29 cellular contexts compared by ENCODE assay signal in the genomic region with DNA sequence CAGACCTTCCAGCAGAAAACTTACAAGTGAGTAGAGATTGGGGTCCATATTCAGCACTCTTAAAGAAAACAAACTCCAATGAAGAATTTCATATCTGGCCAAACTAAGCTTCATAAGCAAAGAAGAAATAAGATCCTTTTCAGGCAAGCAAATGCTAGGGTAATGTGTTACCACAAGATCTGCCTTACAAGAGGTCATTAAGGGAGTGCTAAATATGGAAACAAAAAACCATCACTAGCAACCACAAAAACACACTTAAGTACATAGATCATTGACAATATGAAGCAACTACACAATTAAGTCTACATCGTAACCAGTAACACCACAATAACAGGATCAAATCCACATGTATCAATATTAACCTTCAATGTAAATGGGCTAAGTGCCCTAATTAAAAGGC. TPM values are rescaled to one million over a fixed set of nuclear protein-coding genes. Genes with fewer than 3 reads are reported as not detected.
"Had no signal": no experiment of that assay in that cellular context is flagged by ENCODE, and none has a peak within 500 bp of the region (broad histone marks: within the 10 kb centered on the region; RNA-seq: fewer than 3 reads in every experiment).

No MANE protein-coding gene starts in this region.

- H3K27ac ChIP-seq: neural progenitor cell, ovary, parathyroid adenoma, psoas muscle, stomach, thoracic aorta, thyroid gland, tibial nerve, upper lobe of left lung, vagina had no signal

- H3K4me1 Mint-ChIP-seq: naive thymus-derived CD4-positive, alpha-beta T cell; natural killer cell; nephron; neural progenitor cell; stimulated activated effector memory CD8-positive, alpha-beta T cell treated with anti-CD3 and anti-CD28 coated beads, Interleukin-12 subunit alpha, Interleukin-12 subunit beta, amount 100 ng/mL, for 72 hours; stimulated activated naive B cell treated with anti-CD40 and anti-IgM and Interleukin-4, amounts not matched to agents 10 μg/mL and 1 μg/mL and 100 μg/mL, for 72 hours had no signal

- H2AFZ ChIP-seq: neural progenitor cell, parathyroid adenoma had no signal

- H3K36me3 ChIP-seq: neural progenitor cell, ovary, stomach, thoracic aorta, thyroid gland, tibial nerve, upper lobe of left lung, vagina had no signal

- H3K4me2 ChIP-seq: neural progenitor cell had no signal

- H3K36me3 Mint-ChIP-seq: naive thymus-derived CD4-positive, alpha-beta T cell; natural killer cell; neural progenitor cell; stimulated activated effector memory CD8-positive, alpha-beta T cell treated with anti-CD3 and anti-CD28 coated beads, Interleukin-12 subunit alpha, Interleukin-12 subunit beta, amount 100 ng/mL, for 72 hours; stimulated activated naive B cell treated with anti-CD40 and anti-IgM and Interleukin-4, amounts not matched to agents 10 μg/mL and 1 μg/mL and 100 μg/mL, for 72 hours had no signal

- H3K27ac Mint-ChIP-seq: naive thymus-derived CD4-positive, alpha-beta T cell; natural killer cell; nephron; neural progenitor cell; progenitor cell of endocrine pancreas; stimulated activated effector memory CD8-positive, alpha-beta T cell treated with anti-CD3 and anti-CD28 coated beads, Interleukin-12 subunit alpha, Interleukin-12 subunit beta, amount 100 ng/mL, for 72 hours; stimulated activated naive B cell treated with anti-CD40 and anti-IgM and Interleukin-4, amounts not matched to agents 10 μg/mL and 1 μg/mL and 100 μg/mL, for 72 hours; stimulated activated naive CD8-positive, alpha-beta T cell treated with anti-CD3 and anti-CD28 coated beads, Interleukin-15, Interleukin-2, amounts not matched to agents 100 ng/mL and 50 ng/mL, for 24 hours had no signal

- ATAC-seq: naive thymus-derived CD4-positive, alpha-beta T cell; natural killer cell; psoas muscle; right cardiac atrium; sciatic nerve; stimulated activated effector memory CD8-positive, alpha-beta T cell treated with anti-CD3 and anti-CD28 coated beads, Interleukin-12 subunit alpha, Interleukin-12 subunit beta, amount 100 ng/mL, for 72 hours; stimulated activated naive B cell treated with anti-CD40 and anti-IgM and Interleukin-4, amounts not matched to agents 10 μg/mL and 1 μg/mL and 100 μg/mL, for 72 hours had no signal

- H3K9me3 ChIP-seq: ovary, psoas muscle, stomach, thoracic aorta, thyroid gland, vagina had no signal

- H3K9ac ChIP-seq: neural progenitor cell, parathyroid adenoma had no signal

- H3K79me2 ChIP-seq: parathyroid adenoma had no signal

- H3K4me3 ChIP-seq: neural progenitor cell, ovary, psoas muscle, stomach, thoracic aorta, thyroid gland, tibial nerve, upper lobe of left lung, vagina had no signal

- FAIRE-seq: small intestine, urothelium cell line had no signal

- DNase-seq: naive thymus-derived CD4-positive, alpha-beta T cell; natural killer cell; occipital lobe; ovary; posterior cingulate gyrus; psoas muscle; right cardiac atrium; small intestine; stimulated activated CD4-positive, alpha-beta T cell treated with anti-CD3 and anti-CD28 coated beads, Interleukin-12 subunit alpha, Interleukin-12 subunit beta, amount 100 ng/mL, for 4 hours; stimulated activated CD4-positive, alpha-beta T cell treated with anti-CD3 and anti-CD28 coated beads, Interleukin-1b, Interleukin-23, amount 100 ng/mL, for 48 hours; stimulated activated CD4-positive, alpha-beta T cell treated with anti-CD3 and anti-CD28 coated beads, Interleukin-4, amount 100 ng/mL, for 24 hours; stimulated activated naive B cell treated with anti-CD40 and anti-IgM and Interleukin-4, amounts not matched to agents 10 μg/mL and 1 μg/mL and 100 μg/mL, for 72 hours; stimulated activated naive CD4-positive, alpha-beta T cell treated with Interleukin-2 at 50 U/mL for 16 hours; stomach; thyroid gland; trophoblast cell; upper lobe of left lung had no signal

- H3K4me1 ChIP-seq: neural progenitor cell, parathyroid adenoma, psoas muscle, stomach, thyroid gland, tibial nerve, upper lobe of left lung, vagina had no signal

- H3K27me3 ChIP-seq: stomach, thyroid gland, tibial nerve, upper lobe of left lung, vagina had no signal

- H3K4me3 Mint-ChIP-seq: naive thymus-derived CD4-positive, alpha-beta T cell; natural killer cell; nephron; neural progenitor cell; stimulated activated effector memory CD8-positive, alpha-beta T cell treated with anti-CD3 and anti-CD28 coated beads, Interleukin-12 subunit alpha, Interleukin-12 subunit beta, amount 100 ng/mL, for 72 hours; stimulated activated naive B cell treated with anti-CD40 and anti-IgM and Interleukin-4, amounts not matched to agents 10 μg/mL and 1 μg/mL and 100 μg/mL, for 72 hours; stimulated activated naive CD8-positive, alpha-beta T cell treated with anti-CD3 and anti-CD28 coated beads, Interleukin-15, Interleukin-2, amounts not matched to agents 100 ng/mL and 50 ng/mL, for 24 hours had no signal

- H3K27me3 Mint-ChIP-seq: stimulated activated naive B cell treated with anti-CD40 and anti-IgM and Interleukin-4, amounts not matched to agents 10 μg/mL and 1 μg/mL and 100 μg/mL, for 72 hours had no signal

RNA-seq across cellular contexts. Expression of a gene that starts 47.1 kb away (rescaled TPM):
- total RNA-seq: naive thymus-derived CD4-positive, alpha-beta T cell; natural killer cell; osteoblast had no signal
- polyA plus RNA-seq: naive thymus-derived CD4-positive, alpha-beta T cell had no signal
